In the genomic region with DNA sequence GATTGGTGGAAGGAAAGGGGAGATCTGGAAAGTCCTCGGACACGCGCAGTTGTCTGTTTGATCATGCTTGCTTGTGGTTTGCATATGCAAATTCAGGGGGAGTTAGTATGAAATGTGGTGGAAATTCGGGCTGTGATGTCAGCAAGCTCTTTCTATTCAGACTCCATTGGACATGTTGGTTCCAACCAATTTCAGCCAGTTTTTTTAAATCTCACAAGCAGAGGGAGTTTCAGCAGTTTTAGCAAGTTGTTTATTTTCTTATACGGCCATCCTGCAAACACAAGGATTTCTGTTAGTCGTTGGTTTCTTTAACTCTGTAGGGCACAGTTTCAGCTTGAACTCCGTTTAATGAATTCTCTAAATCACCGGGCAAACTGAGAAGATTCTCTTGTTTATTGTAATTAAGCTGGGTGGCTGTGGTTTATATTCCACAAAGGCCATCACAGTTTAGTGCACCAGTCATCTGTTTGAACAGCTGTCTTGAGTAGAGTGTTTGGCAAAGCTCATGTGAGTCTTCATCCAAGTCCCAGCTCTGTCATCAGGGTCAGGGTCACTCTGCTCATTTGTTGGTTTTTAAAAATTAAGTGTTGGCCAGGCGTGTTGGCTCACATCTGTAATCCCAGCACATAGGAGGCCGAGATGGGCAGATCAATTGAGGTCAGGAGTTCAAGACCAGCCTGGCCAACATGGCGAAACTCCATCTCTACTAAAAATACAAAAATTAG, we compare ENCODE assay signal across 8 cellular contexts.
DNase-seq lines count a peak whose midpoint lies in the region; ATAC-seq, FAIRE-seq and TF ChIP-seq lines count a peak whose summit lies in the region.
"Not testable (repeated sequence)": the region's sequence is repeated elsewhere in the genome, so short reads cannot be mapped to it uniquely, and the experiment has no call there.

No MANE protein-coding gene starts in this region.

- H3K27me3 ChIP-seq in pancreas; aorta (ENCODE audit: control insufficient read depth in 1 of 2, insufficient read depth in 2 of 2, low read length in 1 of 2): not testable (repeated sequence)

- intact Hi-C loops in pancreas (cut with DNase I); aorta (cut with DNase I): not testable (repeated sequence)

- 43 to 49% methylated on average over 11 of the region's 11 CpGs for WGBS in pancreas, 2 donors
- WGBS in aorta, 2 donors = 52 to 62% methylated on average over 11 of the region's 11 CpGs

- H3K9me3 Mint-ChIP-seq in activated T-helper 17 cell treated with anti-CD3 and anti-CD28 coated beads, Interleukin-2, amount 50 U/mL, for 72 hours = not testable (repeated sequence)

- not testable (repeated sequence) for H3K4me1 ChIP-seq in pancreas; aorta (ENCODE audit: control insufficient read depth in 1 of 2, insufficient read depth in 2 of 2, low read length in 2 of 2)

- peaks cover 21% of the 10 kb centered on the region for H3K4me1 Mint-ChIP-seq in activated T-helper 17 cell treated with anti-CD3 and anti-CD28 coated beads, Interleukin-2, amount 50 U/mL, for 72 hours

- DNase-seq in DMS53 treated with DMSO at 0.1 percent for 48 hours (lab: John Stamatoyannopoulos, UW; ENCODE audit: unreplicated experiment) = peak; percentile 93
- DNase-seq in NCI-H1417 (lab: John Stamatoyannopoulos, UW) = peak; percentile 19 to 75 (median 22)
- DNase-seq in NCI-H510A treated with DMSO at 0.1 percent for 48 hours (lab: John Stamatoyannopoulos, UW) = peak; percentile 75
- DNase-seq in fibroblast of gingiva (ENCODE audit: low read depth) = peak; percentile 94
- DNase-seq in iris pigment epithelial cell (ENCODE audit: low read depth) = peak; percentile 78
- DNase-seq in pancreas = peak in 2 of 6 donors; percentile 50 to 62
- DNase-seq in aorta = not testable (repeated sequence)

- H3K27me3 Mint-ChIP-seq in activated T-helper 17 cell treated with anti-CD3 and anti-CD28 coated beads, Interleukin-2, amount 50 U/mL, for 72 hours = not testable (repeated sequence)

- peak overlapping the region; percentile 32 for H3K4me3 Mint-ChIP-seq in activated T-helper 17 cell treated with anti-CD3 and anti-CD28 coated beads, Interleukin-2, amount 50 U/mL, for 72 hours

- peak; percentile 76 for ATAC-seq in activated T-helper 17 cell treated with anti-CD3 and anti-CD28 coated beads, Interleukin-2, amount 50 U/mL, for 72 hours (replicated peaks)
- ATAC-seq in pancreas = peak; percentile 79 to 95 (median 84)
- peak; percentile 75 for ATAC-seq in aorta (ENCODE audit: low FRiP score)

- not testable (repeated sequence) for H3K27ac ChIP-seq in pancreas; aorta (ENCODE audit: low read depth in 1 of 2, low read length in 2 of 2)

- not testable (repeated sequence) for H3K4me3 ChIP-seq in pancreas; aorta (ENCODE audit: low read length in 2 of 2)

- not testable (repeated sequence) for FAIRE-seq in pancreas (lab: Jason Lieb, UNC)

- H3K9me3 ChIP-seq in pancreas; aorta (ENCODE audit: control insufficient read depth, low read length): not testable (repeated sequence)

- H3K36me3 ChIP-seq in pancreas; aorta (ENCODE audit: control insufficient read depth in 1 of 2, insufficient read depth in 2 of 2, low read length in 1 of 2): not testable (repeated sequence)

- TF ChIP-seq CTCF in pancreas (IDR thresholded peaks at IDR 0.05) = not testable (repeated sequence)

- H3K27ac Mint-ChIP-seq in activated T-helper 17 cell treated with anti-CD3 and anti-CD28 coated beads, Interleukin-2, amount 50 U/mL, for 72 hours = peak overlapping the region; percentile 23

- H3K36me3 Mint-ChIP-seq in activated T-helper 17 cell treated with anti-CD3 and anti-CD28 coated beads, Interleukin-2, amount 50 U/mL, for 72 hours (ENCODE audit: low read depth) = peaks cover 28% of the 10 kb centered on the region
